In the genomic region with DNA sequence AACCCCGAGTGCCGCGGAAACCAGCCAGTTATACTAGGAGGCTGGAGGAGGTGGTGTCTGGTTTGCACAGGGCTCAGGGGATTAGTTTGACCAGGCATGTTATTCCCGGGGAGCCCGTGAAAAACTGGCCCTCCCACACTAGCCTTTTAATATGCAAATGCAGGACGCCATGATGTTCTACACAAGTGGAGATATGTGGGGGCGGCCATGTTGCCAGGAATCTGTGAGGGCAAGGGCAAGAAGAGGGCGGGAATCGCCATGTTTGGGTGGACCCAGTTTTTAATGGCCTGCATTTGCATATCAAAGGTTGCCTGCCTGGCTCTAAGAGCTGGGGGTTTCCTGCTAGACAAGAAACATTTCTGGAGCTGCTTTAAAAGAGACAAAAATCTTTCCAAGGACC, we compare ENCODE assay signal across 13 cellular contexts.
"Had no signal": no experiment of that assay in that cellular context is flagged by ENCODE, and none has a peak within 500 bp of the region (broad histone marks: within the 10 kb centered on the region; RNA-seq: fewer than 3 reads in every experiment).

No MANE protein-coding gene starts in this region.

- H3K27ac Mint-ChIP-seq: activated B cell treated with CpG ODN at 0.5 μM for 24 hours; activated CD8-positive, alpha-beta T cell treated with anti-CD3 and anti-CD28 coated beads for 36 hours; activated naive CD4-positive, alpha-beta T cell treated with anti-CD3 and anti-CD28 coated beads, Interleukin-2, amount 50 U/mL, for 72 hours; nephron; stimulated activated naive CD8-positive, alpha-beta T cell treated with anti-CD3 and anti-CD28 coated beads, Interleukin-15, Interleukin-2, amounts not matched to agents 100 ng/mL and 50 ng/mL, for 24 hours had no signal

- H3K9me3 ChIP-seq: ovary, suprapubic skin, upper lobe of right lung had no signal

- H3K27me3 ChIP-seq: cardiac muscle cell, ovary, suprapubic skin, upper lobe of right lung had no signal

- H3K27me3 Mint-ChIP-seq: activated B cell treated with CpG ODN at 0.5 μM for 24 hours; activated CD8-positive, alpha-beta T cell treated with anti-CD3 and anti-CD28 coated beads for 36 hours; stimulated activated naive CD8-positive, alpha-beta T cell treated with anti-CD3 and anti-CD28 coated beads, Interleukin-15, Interleukin-2, amounts not matched to agents 100 ng/mL and 50 ng/mL, for 24 hours had no signal

- H3K4me3 Mint-ChIP-seq: activated B cell treated with CpG ODN at 0.5 μM for 24 hours; activated CD8-positive, alpha-beta T cell treated with anti-CD3 and anti-CD28 coated beads for 36 hours; nephron; stimulated activated naive CD8-positive, alpha-beta T cell treated with anti-CD3 and anti-CD28 coated beads, Interleukin-15, Interleukin-2, amounts not matched to agents 100 ng/mL and 50 ng/mL, for 24 hours had no signal

- H3K4me1 ChIP-seq: suprapubic skin, upper lobe of right lung had no signal

- H3K36me3 ChIP-seq: cardiac muscle cell, ovary, suprapubic skin, upper lobe of right lung had no signal

- H3K4me3 ChIP-seq: cardiac muscle cell, ovary, suprapubic skin, upper lobe of right lung had no signal

- H3K4me1 Mint-ChIP-seq: activated B cell treated with CpG ODN at 0.5 μM for 24 hours, nephron had no signal

- H3K9me3 Mint-ChIP-seq: nephron; stimulated activated naive CD8-positive, alpha-beta T cell treated with anti-CD3 and anti-CD28 coated beads, Interleukin-15, Interleukin-2, amounts not matched to agents 100 ng/mL and 50 ng/mL, for 24 hours had no signal

- H3K27ac ChIP-seq: cardiac muscle cell, ovary, suprapubic skin, upper lobe of right lung had no signal

- ATAC-seq: activated CD8-positive, alpha-beta T cell treated with anti-CD3 and anti-CD28 coated beads for 36 hours; activated naive CD4-positive, alpha-beta T cell treated with anti-CD3 and anti-CD28 coated beads, Interleukin-2, amount 50 U/mL, for 72 hours; sciatic nerve; upper lobe of right lung had no signal

- DNase-seq: activated B cell treated with CpG ODN at 0.5 μM for 24 hours; activated CD4-positive, alpha-beta T cell treated with anti-CD3 and anti-CD28 coated beads for 48 hours; activated CD8-positive, alpha-beta T cell treated with anti-CD3 and anti-CD28 coated beads for 36 hours; activated gamma-delta T cell; activated T-cell treated with anti-CD3 and anti-CD28 coated beads, Interleukin-2, amount 50 U/mL, for 48 hours; ovary; upper lobe of right lung had no signal
